ENCODE assay signal across 17 cellular contexts in genomic region chr17:73686961-73687360, GRCh38. TPM values are rescaled to one million over a fixed set of nuclear protein-coding genes. Genes with fewer than 3 reads are reported as not detected.
DNase-seq lines count a peak whose midpoint lies in the region; ATAC-seq, FAIRE-seq and TF ChIP-seq lines count a peak whose summit lies in the region.
"Had no signal": no experiment of that assay in that cellular context is flagged by ENCODE, and none has a peak within 500 bp of the region (broad histone marks: within the 10 kb centered on the region; RNA-seq: fewer than 3 reads in every experiment).

No MANE protein-coding gene starts in this region.

- H3K27ac ChIP-seq in endodermal cell (ENCODE audit: low read depth, low read length), result no peak overlapping the region
- H3K27ac ChIP-seq in lung (ENCODE audit: low read depth in 1 of 2, low read length in 1 of 2), result no peak overlapping the region

- H3K4me1 Mint-ChIP-seq in endodermal cell (peaks cover 19% of the 10 kb centered on the region), osteocyte (ENCODE audit: unreplicated experiment) (no peaks in the 10 kb centered on the region)
- H3K4me1 Mint-ChIP-seq: CD4-positive, alpha-beta memory T cell had no signal

- H3K9me3 Mint-ChIP-seq in endodermal cell, result peaks cover 3% of the 10 kb centered on the region
- no peaks in the 10 kb centered on the region for H3K9me3 Mint-ChIP-seq in osteocyte (ENCODE audit: unreplicated experiment)

- TF ChIP-seq CTCF in bronchial epithelial cell (IDR thresholded peaks at IDR 0.05; ENCODE audit: insufficient read depth, low read length, severe bottlenecking) (no peak), endodermal cell (conservative IDR thresholded peaks at IDR 0.05) (no peak), lung (IDR thresholded peaks at IDR 0.05; ENCODE audit: control extremely low read depth, extremely low read depth) (no peak), osteocyte (IDR thresholded peaks at IDR 0.05) (no peak)

- H3K27ac Mint-ChIP-seq in endodermal cell, result no peak overlapping the region
- H3K27ac Mint-ChIP-seq in osteocyte (ENCODE audit: unreplicated experiment), result no peak overlapping the region
- H3K27ac Mint-ChIP-seq: CD4-positive, alpha-beta memory T cell had no signal

- WGBS in endodermal cell (ENCODE audit: insufficient coverage in 1 of 2, insufficient read length in 1 of 2), 2 experiments, result 74% methylated on average over 3 of the region's 3 CpGs; no CpG with 5 or more reads in 1 of the 2 experiments
- 76 to 94% methylated on average over 3 of the region's 3 CpGs for WGBS in lung, 2 donors

- H3K4me3 Mint-ChIP-seq in endodermal cell (no peak overlapping the region), osteocyte (ENCODE audit: unreplicated experiment) (no peak overlapping the region)
- H3K4me3 Mint-ChIP-seq: CD4-positive, alpha-beta memory T cell had no signal

- peaks cover 16% of the 10 kb centered on the region for H3K27me3 Mint-ChIP-seq in endodermal cell (ENCODE audit: insufficient read depth)
- peaks cover 32% of the 10 kb centered on the region for H3K27me3 Mint-ChIP-seq in osteocyte (ENCODE audit: unreplicated experiment)

- H3K4me3 ChIP-seq in bronchial epithelial cell (ENCODE audit: low read depth, low read length) (no peak overlapping the region), endodermal cell (ENCODE audit: low read length) (no peak overlapping the region), lung (no peak overlapping the region), MG63 (no peak overlapping the region)

- H3K36me3 Mint-ChIP-seq in endodermal cell (ENCODE audit: low read depth), result no peaks in the 10 kb centered on the region
- no peaks in the 10 kb centered on the region for H3K36me3 Mint-ChIP-seq in osteocyte (ENCODE audit: unreplicated experiment)
- H3K36me3 Mint-ChIP-seq: CD4-positive, alpha-beta memory T cell had no signal

- H3K27me3 ChIP-seq in bronchial epithelial cell (ENCODE audit: control insufficient read depth, insufficient read depth, low read length) (no peaks in the 10 kb centered on the region), endodermal cell (ENCODE audit: control insufficient read depth, insufficient read depth, low read length, poor library complexity, severe bottlenecking) (peaks cover 6% of the 10 kb centered on the region), lung (ENCODE audit: control insufficient read depth, insufficient read depth) (no peaks in the 10 kb centered on the region), MG63 (no peaks in the 10 kb centered on the region; the same call in 1 of the 2 replicates)

- peaks cover 5% of the 10 kb centered on the region for H3K9me3 ChIP-seq in endodermal cell (ENCODE audit: control insufficient read depth, low read length)
- peaks cover 0 to 10% of the 10 kb centered on the region in 2 donors for H3K9me3 ChIP-seq in lung (ENCODE audit: control insufficient read depth in 2 of 2, insufficient read depth in 1 of 2, low read length in 1 of 2)
- no peaks in the 10 kb centered on the region for H3K9me3 ChIP-seq in MG63

- no peak overlapping the region for H3K9ac ChIP-seq in endodermal cell (ENCODE audit: extremely low read depth, low read length, poor library complexity, severe bottlenecking)

- DNase-seq in bronchial epithelial cell (ENCODE audit: low read depth), result no peak
- peak; percentile 12 for DNase-seq in endodermal cell
- peak; percentile 6 for DNase-seq in lung (ENCODE audit: low spot score)
- peak; percentile 11 for DNase-seq in osteocyte (ENCODE audit: extremely low spot score, unreplicated experiment)
- DNase-seq in NCI-H1105 treated with DMSO at 0.1 percent for 48 hours (lab: John Stamatoyannopoulos, UW), result no peak
- DNase-seq in NCI-H2196 treated with DMSO at 0.1 percent for 48 hours (lab: John Stamatoyannopoulos, UW; ENCODE audit: unreplicated experiment), result no peak
- no peak for DNase-seq in MG63
- DNase-seq: C1 segment of cervical spinal cord; Caco-2; CD4-positive, alpha-beta memory T cell; DMS153; DND-41; H9 had no signal

- peak; percentile 13 for FAIRE-seq in bronchial epithelial cell (lab: Jason Lieb, UNC)
- FAIRE-seq: G401.6, GM12892 had no signal

- H3K36me3 ChIP-seq in bronchial epithelial cell (ENCODE audit: control insufficient read depth, insufficient read depth, low read length) (no peaks in the 10 kb centered on the region), endodermal cell (ENCODE audit: control insufficient read depth, insufficient read depth, low read length) (no peaks in the 10 kb centered on the region), lung (ENCODE audit: control insufficient read depth in 2 of 2, insufficient read depth in 2 of 2, low read length in 2 of 2) (no peaks in the 10 kb centered on the region), MG63 (no peaks in the 10 kb centered on the region)

- H3K4me1 ChIP-seq in endodermal cell (ENCODE audit: control insufficient read depth, insufficient read depth, low read length) (no peaks in the 10 kb centered on the region), lung (ENCODE audit: control insufficient read depth in 2 of 2, insufficient read depth in 2 of 2, low read length in 2 of 2) (no peaks in the 10 kb centered on the region)

- ATAC-seq in lung (ENCODE audit: insufficient read depth, low FRiP score) (no peak), HG03159 (IDR thresholded peaks at IDR 0.05; ENCODE audit: unreplicated experiment) (no peak)
- ATAC-seq: HCT116 had no signal

RNA-seq across cellular contexts. Expression of gene SDK2, which starts 42.7 kb away (rescaled TPM):
- 2.1 and 5.5 TPM in 2 replicates for total RNA-seq in bronchial epithelial cell
- total RNA-seq in endodermal cell, result 1 to 10 TPM; 5.9 to 7.0 TPM
- 44.6 TPM for polyA plus RNA-seq in endodermal cell (2013, experiment 1 of 2)
- polyA plus RNA-seq in endodermal cell (2013, experiment 2 of 2), result 44.2 TPM
- 10 to 100 TPM in 1 of 2 donors, 1 to 10 TPM in 1; 7.2 to 41.7 TPM for total RNA-seq in lung
- polyA plus RNA-seq in lung, result 1 to 10 TPM in 1 of 2 donors, under 1 TPM in 1; 0.91 to 1.5 TPM
- 16.5 and 19.4 TPM in 2 replicates for total RNA-seq in osteocyte
- total RNA-seq in MG63 (2014; rRNA removed; shearing (Covaris generic); ENCODE audit: low replicate concordance), result 0.33 TPM in 1 of 2 replicates, not detected in the other

Comparison
In these comparisons a context has a peak if more than half of its experiments do, and no peak if none do; other contexts are left out.
1. DNase-seq: peak in endodermal cell (single experiment), lung (single experiment) and osteocyte (single experiment); none in bronchial epithelial cell (single experiment), NCI-H1105 treated with DMSO at 0.1 percent for 48 hours (single experiment), NCI-H2196 treated with DMSO at 0.1 percent for 48 hours (single experiment) and MG63 (single experiment).